12 cellular contexts compared by ENCODE assay signal in the genomic region with DNA sequence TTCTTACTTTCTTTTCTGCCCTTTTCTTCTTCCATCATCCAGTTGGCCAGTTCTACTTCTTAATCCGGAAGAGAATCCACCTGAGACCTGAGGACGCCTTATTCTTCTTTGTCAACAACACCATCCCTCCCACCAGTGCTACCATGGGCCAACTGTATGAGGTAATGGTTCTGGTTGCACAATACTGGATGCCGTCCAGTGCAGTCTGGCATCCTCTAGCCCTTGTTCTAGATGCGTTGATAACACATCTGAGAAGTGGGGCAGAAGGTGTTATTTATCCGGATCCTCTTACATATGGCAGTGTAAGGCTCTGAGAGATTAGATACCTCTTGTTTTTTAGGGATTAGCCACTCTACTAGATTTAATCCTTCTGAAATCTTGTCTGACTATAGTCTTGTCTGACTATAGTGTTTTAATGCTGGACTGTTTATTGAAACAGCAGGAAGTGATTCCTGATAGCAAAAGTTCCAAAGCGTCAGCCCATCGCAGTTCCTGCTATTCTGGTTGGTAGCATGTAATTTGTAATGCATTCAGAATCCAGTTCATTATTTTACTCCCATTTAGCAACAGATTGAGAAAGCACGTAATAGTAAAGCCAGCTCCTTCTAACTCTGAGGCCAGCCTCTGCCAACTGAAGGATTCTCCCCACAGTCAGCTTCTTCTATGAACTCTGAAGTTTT. TPM values are rescaled to one million over a fixed set of nuclear protein-coding genes. Genes with fewer than 3 reads are reported as not detected.
DNase-seq lines count a peak whose midpoint lies in the region; ATAC-seq and TF ChIP-seq lines count a peak whose summit lies in the region.
"Had no signal": no experiment of that assay in that cellular context is flagged by ENCODE, and none has a peak within 500 bp of the region (broad histone marks: within the 10 kb centered on the region; RNA-seq: fewer than 3 reads in every experiment).

No MANE protein-coding gene starts in this region.

- peaks cover 46% of the 10 kb centered on the region for H3K36me3 Mint-ChIP-seq in endothelial cell (ENCODE audit: low read depth, unreplicated experiment)
- peaks cover 8% of the 10 kb centered on the region for H3K36me3 Mint-ChIP-seq in T-helper 17 cell (ENCODE audit: low read depth)

- H3K36me3 ChIP-seq in lower lobe of right lung (peaks cover 68% of the 10 kb centered on the region), thoracic aorta (peaks cover 47% of the 10 kb centered on the region)

- ATAC-seq in lower lobe of right lung (peak; percentile 87 to 88), thoracic aorta (ENCODE audit: insufficient number of reproducible peaks, low FRiP score, low read depth) (peak; percentile 94), T-helper 17 cell (no peak), GM21825 (IDR thresholded peaks at IDR 0.05; ENCODE audit: unreplicated experiment) (no peak), GM21786 (IDR thresholded peaks at IDR 0.05; ENCODE audit: unreplicated experiment) (no peak)
- ATAC-seq: Panc1 had no signal

- H3K4me3 Mint-ChIP-seq in endothelial cell (ENCODE audit: unreplicated experiment): peak overlapping the region; percentile 7
- H3K4me3 Mint-ChIP-seq in T-helper 17 cell: no peak overlapping the region
- H3K4me3 Mint-ChIP-seq: activated CD4-positive, alpha-beta T cell treated with anti-CD3 and anti-CD28 coated beads, Interleukin-2, amount 10 ng/mL, durations not matched to agents 7 days and 5 days had no signal

- no peak for TF ChIP-seq CTCF in endothelial cell (IDR thresholded peaks at IDR 0.05; ENCODE audit: unreplicated experiment)
- TF ChIP-seq CTCF in lower lobe of right lung (IDR thresholded peaks at IDR 0.05): no peak
- TF ChIP-seq CTCF in thoracic aorta (IDR thresholded peaks at IDR 0.05): no peak

- peaks cover 30% of the 10 kb centered on the region for H3K4me1 ChIP-seq in lower lobe of right lung
- peaks cover 20 to 22% of the 10 kb centered on the region in 2 donors for H3K4me1 ChIP-seq in thoracic aorta (ENCODE audit: control insufficient read depth in 1 of 2, low read depth in 2 of 2)
- H3K4me1 ChIP-seq: HAP-1 had no signal

- H3K27me3 Mint-ChIP-seq in endothelial cell (ENCODE audit: unreplicated experiment) (no peaks in the 10 kb centered on the region), T-helper 17 cell (no peaks in the 10 kb centered on the region)
- H3K27me3 Mint-ChIP-seq: activated CD4-positive, alpha-beta T cell treated with anti-CD3 and anti-CD28 coated beads, Interleukin-2, amount 10 ng/mL, durations not matched to agents 7 days and 5 days had no signal

- no peak overlapping the region for H3K27ac Mint-ChIP-seq in endothelial cell (ENCODE audit: unreplicated experiment)
- H3K27ac Mint-ChIP-seq in T-helper 17 cell: no peak overlapping the region
- H3K27ac Mint-ChIP-seq: activated CD4-positive, alpha-beta T cell treated with anti-CD3 and anti-CD28 coated beads, Interleukin-2, amount 10 ng/mL, durations not matched to agents 7 days and 5 days had no signal

- H3K9me3 Mint-ChIP-seq in endothelial cell (ENCODE audit: unreplicated experiment): no peaks in the 10 kb centered on the region
- H3K9me3 Mint-ChIP-seq: activated CD4-positive, alpha-beta T cell treated with anti-CD3 and anti-CD28 coated beads, Interleukin-2, amount 10 ng/mL, durations not matched to agents 7 days and 5 days had no signal

- DNase-seq in NCI-H2029 treated with DMSO at 0.1 percent for 48 hours (lab: John Stamatoyannopoulos, UW) (peak; percentile 80), endothelial cell (ENCODE audit: low spot score) (no peak), lower lobe of right lung (peak; percentile 60), thoracic aorta (ENCODE audit: low spot score) (peak; percentile 25), T-helper 17 cell (no peak), NCI-H510A treated with DMSO at 0.1 percent for 48 hours (lab: John Stamatoyannopoulos, UW) (no peak)
- DNase-seq: activated CD4-positive, alpha-beta T cell treated with anti-CD3 and anti-CD28 coated beads, Interleukin-2, amount 10 ng/mL, durations not matched to agents 7 days and 5 days; stimulated activated naive CD4-positive, alpha-beta T cell treated with Interleukin-2 at 50 U/mL for 16 hours had no signal

- H3K27me3 ChIP-seq in lower lobe of right lung (ENCODE audit: low read depth): no peaks in the 10 kb centered on the region
- no peaks in the 10 kb centered on the region for H3K27me3 ChIP-seq in thoracic aorta (replicated peaks; ENCODE audit: insufficient read depth)

- intact Hi-C loops in lower lobe of right lung (cut with DNase I): no loop called here

- peak overlapping the region; percentile 14 for H3K27ac ChIP-seq in lower lobe of right lung
- peak overlapping the region; percentile 52 to 59 for H3K27ac ChIP-seq in thoracic aorta

- H3K4me1 Mint-ChIP-seq in endothelial cell (ENCODE audit: unreplicated experiment): peaks cover 4% of the 10 kb centered on the region
- peaks cover 6% of the 10 kb centered on the region for H3K4me1 Mint-ChIP-seq in T-helper 17 cell

- H3K4me3 ChIP-seq in lower lobe of right lung (no peak overlapping the region), thoracic aorta (no peak overlapping the region)
- H3K4me3 ChIP-seq: HAP-1 had no signal

- H3K9me3 ChIP-seq in lower lobe of right lung: no peaks in the 10 kb centered on the region
- H3K9me3 ChIP-seq in thoracic aorta: no peaks in the 10 kb centered on the region
- no peaks in the 10 kb centered on the region for H3K9me3 ChIP-seq in T-helper 17 cell (ENCODE audit: control insufficient read depth, low read length, poor library complexity, severe bottlenecking)
- H3K9me3 ChIP-seq: HAP-1 had no signal

RNA-seq across cellular contexts. Expression of gene GABARAPL1, which starts 7.9 kb away (rescaled TPM):
- 133 TPM for total RNA-seq in endothelial cell (ENCODE audit: unreplicated experiment)
- total RNA-seq in lower lobe of right lung: 108 TPM
- 100 to 1,000 TPM in 1 of 2 donors, 10 to 100 TPM in 1; 86.1 to 114 TPM for total RNA-seq in thoracic aorta
- total RNA-seq in T-helper 17 cell: 100 to 1,000 TPM; 104 to 110 TPM

RNA-seq across cellular contexts. Expression of gene TMEM52B, which starts 41.7 kb away (rescaled TPM):
- total RNA-seq in endothelial cell (ENCODE audit: unreplicated experiment) (not detected), lower lobe of right lung (3.6 TPM), thoracic aorta (1 to 10 TPM in 1 of 2 donors, not detected in 1; 2.8 TPM), T-helper 17 cell (not detected)
- total RNA-seq: activated CD4-positive, alpha-beta T cell treated with anti-CD3 and anti-CD28 coated beads, Interleukin-2, amount 10 ng/mL, durations not matched to agents 7 days and 5 days had no signal

RNA-seq across cellular contexts. Expression of gene OLR1, which starts 48.6 kb away (rescaled TPM):
- total RNA-seq in endothelial cell (ENCODE audit: unreplicated experiment): not detected
- 172 TPM for total RNA-seq in lower lobe of right lung
- total RNA-seq in thoracic aorta: 1 to 10 TPM; 1.4 to 2.8 TPM
- total RNA-seq in T-helper 17 cell: under 1 TPM in 1 of 2 donors, not detected in 1; 0.15 TPM
- total RNA-seq: activated CD4-positive, alpha-beta T cell treated with anti-CD3 and anti-CD28 coated beads, Interleukin-2, amount 10 ng/mL, durations not matched to agents 7 days and 5 days had no signal

Comparison
In these comparisons a context has a peak if more than half of its experiments do, and no peak if none do; other contexts are left out.
1. DNase-seq: peak in NCI-H2029 treated with DMSO at 0.1 percent for 48 hours (single experiment), lower lobe of right lung (single experiment) and thoracic aorta (single experiment); none in endothelial cell (single experiment), T-helper 17 cell (0 of 3) and NCI-H510A treated with DMSO at 0.1 percent for 48 hours (single experiment).
2. ATAC-seq: peak in lower lobe of right lung (2 of 2) and thoracic aorta (single experiment); none in T-helper 17 cell (single experiment), GM21825 (single experiment) and GM21786 (single experiment).
3. RNA of gene OLR1, which starts 48.6 kb away (total RNA-seq): 172 TPM in lower lobe of right lung (single experiment); 1.4 to 2.8 TPM in thoracic aorta, 0.15 TPM in T-helper 17 cell and not detected in endothelial cell (single experiment); every median in the first group is over 10 times any median in the second.